29 cellular contexts compared by ENCODE assay signal in genomic region chr18:834086-834720, GRCh38.
"Had no signal": no experiment of that assay in that cellular context is flagged by ENCODE, and none has a peak within 500 bp of the region (broad histone marks: within the 10 kb centered on the region; RNA-seq: fewer than 3 reads in every experiment).

No MANE protein-coding gene starts in this region.

- H3K36me3 ChIP-seq: ascending aorta, cardiac muscle cell, Peyer's patch had no signal

- H3K9me3 ChIP-seq: ascending aorta, Peyer's patch had no signal

- H3K27ac ChIP-seq: ascending aorta, cardiac muscle cell, Peyer's patch, RWPE1, SK-N-MC had no signal

- H3K4me3 ChIP-seq: ascending aorta, cardiac muscle cell, Peyer's patch, SK-N-MC had no signal

- ATAC-seq: activated CD4-positive, alpha-beta T cell treated with anti-CD3 and anti-CD28 coated beads for 36 hours; activated CD4-positive, CD25-positive, alpha-beta regulatory T cell treated with anti-CD3 and anti-CD28 coated beads, Interleukin-2, amount 50 U/mL, for 24 hours; activated CD8-positive, alpha-beta T cell treated with anti-CD3 and anti-CD28 coated beads, Interleukin-2, amount 10 ng/mL, durations not matched to agents 7 days and 5 days; PC-3; WTC11 had no signal

- H3K27me3 ChIP-seq: ascending aorta, cardiac muscle cell, Peyer's patch had no signal

- DNase-seq: activated CD4-positive, alpha-beta T cell treated with anti-CD3 and anti-CD28 coated beads for 36 hours; activated CD4-positive, alpha-beta T cell treated with anti-CD3 and anti-CD28 coated beads, Interleukin-2, amount 10 ng/mL, durations not matched to agents 7 days and 5 days; activated CD4-positive, alpha-beta T cell treated with anti-CD3 and anti-CD28 coated beads, Interleukin-2, amount 50 U/mL, for 48 hours; activated CD8-positive, alpha-beta T cell treated with anti-CD3 and anti-CD28 coated beads, Interleukin-2, amount 10 ng/mL, durations not matched to agents 7 days and 5 days; activated gamma-delta T cell; activated naive CD4-positive, alpha-beta T cell treated with Interleukin-2 at 50 U/mL for 16 hours; activated naive CD8-positive, alpha-beta T cell treated with anti-CD3 and anti-CD28 coated beads, Interleukin-2, amount 10 ng/mL, durations not matched to agents 7 days and 5 days; activated T-cell treated with anti-CD3 and anti-CD28 coated beads, Interleukin-2, amount 50 U/mL, for 24 hours; amygdala; NCI-H1092 treated with DMSO at 0.1 percent for 48 hours; NCI-H1417; NCI-H146; NCI-H187; NCI-H2029 treated with DMSO at 0.1 percent for 48 hours; NCI-H2107; NCI-H226; NCI-H446 treated with DMSO at 0.1 percent for 48 hours; NCI-H524; NCI-H69; PC-3; Peyer's patch; Right ventricle myocardium superior; T1000 had no signal
